12 cellular contexts compared by ENCODE assay signal in the genomic region with DNA sequence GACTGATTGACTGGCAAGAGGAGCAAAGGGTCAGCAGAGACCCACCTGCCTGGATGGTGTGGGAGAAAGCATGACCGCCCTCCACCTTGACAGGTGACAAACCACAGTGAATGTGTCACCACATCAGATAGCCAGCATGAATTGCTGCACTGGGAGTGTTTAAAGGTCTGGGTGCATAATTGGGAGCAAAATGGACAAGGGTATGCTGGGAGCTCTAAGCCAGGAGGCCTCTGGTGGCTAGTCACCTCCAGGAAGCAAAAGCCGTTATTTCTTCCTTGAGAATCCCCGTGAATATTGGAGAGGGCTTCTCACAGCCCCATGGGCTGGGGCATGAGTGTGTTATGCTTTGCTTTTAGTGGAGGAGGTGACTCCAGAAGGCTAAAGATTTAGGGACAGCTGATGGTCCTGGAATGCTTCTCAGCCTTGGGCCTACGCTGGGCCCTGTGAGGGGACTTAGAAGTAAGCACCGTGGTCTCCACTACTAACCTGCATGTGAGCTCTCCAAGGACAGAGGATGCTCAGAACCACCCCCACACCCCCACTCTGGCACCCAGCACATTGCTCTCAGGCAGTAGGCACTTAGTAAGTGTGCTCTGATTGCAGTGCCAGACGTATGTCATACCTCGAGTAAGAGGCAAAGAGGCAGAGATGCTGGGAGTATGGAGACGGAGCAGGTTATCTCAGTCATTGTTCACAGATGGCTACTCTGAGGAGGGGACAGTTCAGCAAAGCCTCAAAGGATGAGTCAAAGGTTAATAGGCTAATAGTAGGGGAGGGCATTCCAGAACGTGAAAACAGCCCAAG. TPM values are rescaled to one million over a fixed set of nuclear protein-coding genes. Genes with fewer than 3 reads are reported as not detected.
A peak's percentile ranks its signal among the peaks of the same experiment; 100 is the strongest.
DNase-seq lines count a peak whose midpoint lies in the region; ATAC-seq and TF ChIP-seq lines count a peak whose summit lies in the region.
"Had no signal": no experiment of that assay in that cellular context is flagged by ENCODE, and none has a peak within 500 bp of the region (broad histone marks: within the 10 kb centered on the region; RNA-seq: fewer than 3 reads in every experiment).

No MANE protein-coding gene starts in this region.

- H3K9me3 ChIP-seq in mesenchymal stem cell (ENCODE audit: control insufficient read depth, low read length): no peaks in the 10 kb centered on the region
- H3K9me3 ChIP-seq in upper lobe of left lung: no peaks in the 10 kb centered on the region
- H3K9me3 ChIP-seq: heart left ventricle had no signal

- H2BK5ac ChIP-seq in mesenchymal stem cell (ENCODE audit: low read depth, low read length, poor library complexity, severe bottlenecking): no peak overlapping the region

- H3K4me1 ChIP-seq in mesenchymal stem cell (ENCODE audit: control insufficient read depth, insufficient read depth, low read depth, low read length) (peaks cover 51% of the 10 kb centered on the region), upper lobe of left lung (peaks cover 51 to 62% (median 55%) of the 10 kb centered on the region in 4 donors)

- peak overlapping the region; percentile 93 for H3K27ac Mint-ChIP-seq in activated naive CD8-positive, alpha-beta T cell

- H3K14ac ChIP-seq in mesenchymal stem cell (ENCODE audit: low read length in 2 of 2): no peak overlapping the region

- H3K4me1 Mint-ChIP-seq in activated naive CD8-positive, alpha-beta T cell (ENCODE audit: low read depth): peaks cover 38% of the 10 kb centered on the region

- H3K27me3 Mint-ChIP-seq in activated naive CD8-positive, alpha-beta T cell: no peaks in the 10 kb centered on the region

- WGBS in mesenchymal stem cell: 74% methylated on average over 9 of the region's 9 CpGs
- 65 to 69% methylated on average over 7 to 9 of the region's 9 CpGs for WGBS in upper lobe of left lung, 2 donors

- TF ChIP-seq CTCF in upper lobe of left lung (IDR thresholded peaks at IDR 0.05): no peak

- H4K8ac ChIP-seq in mesenchymal stem cell (ENCODE audit: low read length): no peak overlapping the region

- H3K36me3 ChIP-seq in mesenchymal stem cell (ENCODE audit: control insufficient read depth in 1 of 2, insufficient read depth in 2 of 2, low read depth in 1 of 2, low read length in 2 of 2) (no peaks in the 10 kb centered on the region), upper lobe of left lung (no peaks in the 10 kb centered on the region)
- H3K36me3 ChIP-seq: heart left ventricle had no signal

- peak overlapping the region in 1 of 2 experiments; percentile 72 for H3K18ac ChIP-seq in mesenchymal stem cell (ENCODE audit: low read depth in 1 of 2, low read length in 2 of 2)

- no peak overlapping the region for H3K27ac ChIP-seq in mesenchymal stem cell (ENCODE audit: low read length, poor library complexity, severe bottlenecking)
- peak overlapping the region; percentile 68 to 99 (median 98) for H3K27ac ChIP-seq in upper lobe of left lung

- peak overlapping the region; percentile 94 for H2AK5ac ChIP-seq in mesenchymal stem cell (ENCODE audit: low read length, severe bottlenecking)

- H3K4ac ChIP-seq in mesenchymal stem cell (ENCODE audit: low read depth in 1 of 2, low read length in 2 of 2): peak overlapping the region in 1 of 2 experiments; percentile 4

- H3K4me3 ChIP-seq in mesenchymal stem cell (ENCODE audit: insufficient read depth in 1 of 2, low read depth in 1 of 2, low read length in 2 of 2) (no peak overlapping the region), upper lobe of left lung (no peak overlapping the region)
- H3K4me3 ChIP-seq: heart left ventricle had no signal

- H3K27me3 ChIP-seq in mesenchymal stem cell (ENCODE audit: control insufficient read depth in 1 of 2, insufficient read depth in 1 of 2, low read length in 2 of 2) (no peaks in the 10 kb centered on the region), upper lobe of left lung (no peaks in the 10 kb centered on the region)
- H3K27me3 ChIP-seq: heart left ventricle had no signal

- no peak overlapping the region for H3K4me3 Mint-ChIP-seq in activated naive CD8-positive, alpha-beta T cell

- H3K79me1 ChIP-seq in mesenchymal stem cell (replicated peaks; ENCODE audit: low read length, poor library complexity, severe bottlenecking): peaks cover 4% of the 10 kb centered on the region

- peak; percentile 62 for DNase-seq in activated effector memory CD4-positive, alpha-beta T cell treated with anti-CD3 and anti-CD28 coated beads, Interleukin-2, amount 50 U/mL, for 16 hours
- DNase-seq in activated effector memory CD4-positive, alpha-beta T cell treated with Interleukin-2 at 50 U/mL for 16 hours: no peak
- DNase-seq in mesenchymal stem cell (peak; percentile 11), upper lobe of left lung (no peak), retina (no peak)
- DNase-seq: NCI-H2171, SHP77 treated with DMSO at 0.1 percent for 48 hours had no signal

- no peak for TF ChIP-seq EP300 in upper lobe of left lung (IDR thresholded peaks at IDR 0.05)

- H3K36me3 Mint-ChIP-seq in activated naive CD8-positive, alpha-beta T cell: no peaks in the 10 kb centered on the region

- H4K91ac ChIP-seq in mesenchymal stem cell (ENCODE audit: low read length): peak overlapping the region; percentile 25

- H3K9me3 Mint-ChIP-seq in activated naive CD8-positive, alpha-beta T cell (ENCODE audit: low read depth): no peaks in the 10 kb centered on the region

- H2AFZ ChIP-seq in mesenchymal stem cell (ENCODE audit: low read depth, low read length): no peak overlapping the region

- H3K9ac ChIP-seq in mesenchymal stem cell (ENCODE audit: low read length): no peak overlapping the region

- TF ChIP-seq POLR2A in upper lobe of left lung (IDR thresholded peaks at IDR 0.05): no peak

- peak overlapping the region; percentile 24 for H2BK120ac ChIP-seq in mesenchymal stem cell (ENCODE audit: low read depth, low read length)

- peak overlapping the region; percentile 8 to 38 for H2BK12ac ChIP-seq in mesenchymal stem cell (ENCODE audit: low read length in 2 of 2)

- H3K4me2 ChIP-seq in mesenchymal stem cell (ENCODE audit: low read length, poor library complexity, severe bottlenecking): no peak overlapping the region

- no peak overlapping the region for H3K23ac ChIP-seq in mesenchymal stem cell (ENCODE audit: low read length in 2 of 2)

- peak overlapping the region; percentile 73 for H2BK15ac ChIP-seq in mesenchymal stem cell (ENCODE audit: low read depth, poor library complexity, severe bottlenecking)

- ATAC-seq in upper lobe of left lung (ENCODE audit: low FRiP score in 2 of 2) (no peak), HG03460 (IDR thresholded peaks at IDR 0.05; ENCODE audit: unreplicated experiment) (no peak), GM18907 (IDR thresholded peaks at IDR 0.05; ENCODE audit: unreplicated experiment) (no peak)
- ATAC-seq: heart left ventricle had no signal

RNA-seq across cellular contexts. Expression of gene IRF1, which starts 9.1 kb away (rescaled TPM):
- polyA plus RNA-seq in mesenchymal stem cell (2013, experiment 1 of 2): 33.6 TPM
- 35.8 TPM for polyA plus RNA-seq in mesenchymal stem cell (2013, experiment 2 of 2)
- total RNA-seq in upper lobe of left lung: 10 to 100 TPM; 42.1 to 94.3 (median 79.3) TPM

RNA-seq across cellular contexts. Expression of gene IL5, which starts 43.7 kb away (rescaled TPM):
- polyA plus RNA-seq in mesenchymal stem cell (2013, experiment 1 of 2): not detected
- polyA plus RNA-seq in mesenchymal stem cell (2013, experiment 2 of 2): not detected
- 1 to 10 TPM in 1 of 6 donors, not detected in 5; 1.2 TPM for total RNA-seq in upper lobe of left lung
- total RNA-seq: heart left ventricle had no signal
- polyA plus RNA-seq: heart left ventricle, neural cell had no signal

RNA-seq across cellular contexts. Expression of gene RAD50, which starts 57.1 kb away (rescaled TPM):
- polyA plus RNA-seq in mesenchymal stem cell (2013, experiment 1 of 2): 20.7 TPM
- polyA plus RNA-seq in mesenchymal stem cell (2013, experiment 2 of 2): 19.7 TPM
- total RNA-seq in upper lobe of left lung: 100 to 1,000 TPM in 1 of 6 donors, 10 to 100 TPM in 5; 26.2 to 105 (median 33.3) TPM

Comparison
In these comparisons a context has a peak if more than half of its experiments do, and no peak if none do; other contexts are left out.
1. DNase-seq: peak in activated effector memory CD4-positive, alpha-beta T cell treated with anti-CD3 and anti-CD28 coated beads, Interleukin-2, amount 50 U/mL, for 16 hours (single experiment) and mesenchymal stem cell (single experiment); none in activated effector memory CD4-positive, alpha-beta T cell treated with Interleukin-2 at 50 U/mL for 16 hours (single experiment), upper lobe of left lung (0 of 2) and retina (single experiment).